In genomic region chr9:92709954-92710353, GRCh38 we compare ENCODE assay signal across 13 cellular contexts.
"Had no signal": no experiment of that assay in that cellular context is flagged by ENCODE, and none has a peak within 500 bp of the region (broad histone marks: within the 10 kb centered on the region; RNA-seq: fewer than 3 reads in every experiment).

No MANE protein-coding gene starts in this region.

- H3K27ac Mint-ChIP-seq: endodermal cell had no signal

- H3K4me3 Mint-ChIP-seq: activated T-cell treated with anti-CD3 and anti-CD28 coated beads, Interleukin-2, amount 50 U/mL, for 4 hours; endodermal cell; neural crest cell had no signal

- H3K9me3 ChIP-seq: SJCRH30, spleen, stomach, thoracic aorta, upper lobe of right lung had no signal

- H3K9me3 Mint-ChIP-seq: activated T-cell treated with anti-CD3 and anti-CD28 coated beads, Interleukin-2, amount 50 U/mL, for 4 hours; endodermal cell; neural crest cell had no signal

- DNase-seq: activated CD4-positive, alpha-beta T cell treated with anti-CD3 and anti-CD28 coated beads, Interleukin-2, amount 50 U/mL, for 4 hours; activated gamma-delta T cell; activated T-cell treated with anti-CD3 and anti-CD28 coated beads, Interleukin-2, amount 50 U/mL, for 4 hours; anterior cingulate cortex; endodermal cell; foreskin fibroblast; glutamatergic neuron; SJCRH30; spleen; stomach; upper lobe of right lung had no signal

- H3K4me1 ChIP-seq: SJCRH30, upper lobe of right lung had no signal

- H3K27ac ChIP-seq: SJCRH30, stomach, thoracic aorta, upper lobe of right lung had no signal

- H3K27me3 ChIP-seq: SJCRH30, spleen, stomach, upper lobe of right lung had no signal

- H3K4me3 ChIP-seq: SJCRH30, spleen, stomach, thoracic aorta, upper lobe of right lung had no signal

- H3K4me1 Mint-ChIP-seq: endodermal cell, neural crest cell had no signal
